ENCODE assay signal across 8 cellular contexts in genomic region chr2:197198890-197199289, GRCh38.
A peak's percentile ranks its signal among the peaks of the same experiment; 100 is the strongest.
DNase-seq lines count a peak whose midpoint lies in the region; ATAC-seq and TF ChIP-seq lines count a peak whose summit lies in the region.

No MANE protein-coding gene starts in this region.

- no peaks in the 10 kb centered on the region for H3K27me3 Mint-ChIP-seq in stimulated activated naive B cell treated with anti-CD40 and anti-IgM and Interleukin-4, amounts not matched to agents 10 μg/mL and 1 μg/mL and 100 μg/mL, for 72 hours

- H3K4me3 ChIP-seq in lung = no peak overlapping the region

- no peaks in the 10 kb centered on the region for H3K9me3 ChIP-seq in lung (ENCODE audit: control insufficient read depth in 2 of 2, insufficient read depth in 1 of 2, low read length in 1 of 2)

- H3K27ac Mint-ChIP-seq in stimulated activated naive B cell treated with anti-CD40 and anti-IgM and Interleukin-4, amounts not matched to agents 10 μg/mL and 1 μg/mL and 100 μg/mL, for 72 hours = peak overlapping the region; percentile 93

- peaks cover 22 to 39% of the 10 kb centered on the region in 2 donors for H3K36me3 Mint-ChIP-seq in stimulated activated naive B cell treated with anti-CD40 and anti-IgM and Interleukin-4, amounts not matched to agents 10 μg/mL and 1 μg/mL and 100 μg/mL, for 72 hours

- no peak overlapping the region for H3K27ac ChIP-seq in lung (ENCODE audit: low read depth in 1 of 2, low read length in 1 of 2)

- H3K9me3 Mint-ChIP-seq in stimulated activated naive B cell treated with anti-CD40 and anti-IgM and Interleukin-4, amounts not matched to agents 10 μg/mL and 1 μg/mL and 100 μg/mL, for 72 hours = peaks cover 0 to 4% of the 10 kb centered on the region in 2 donors

- ATAC-seq in GM18508 (IDR thresholded peaks at IDR 0.05; ENCODE audit: insufficient read depth, unreplicated experiment) (peak; percentile 92), HG02884 (IDR thresholded peaks at IDR 0.05; ENCODE audit: unreplicated experiment) (peak; percentile 95), lung (ENCODE audit: insufficient read depth, low FRiP score) (peak; percentile 64)
- ATAC-seq in stimulated activated naive B cell treated with anti-CD40 and anti-IgM and Interleukin-4, amounts not matched to agents 10 μg/mL and 1 μg/mL and 100 μg/mL, for 72 hours (replicated peaks) = peak; percentile 99 to 100

- H3K27me3 ChIP-seq in lung (ENCODE audit: control insufficient read depth, insufficient read depth) = no peaks in the 10 kb centered on the region

- peak overlapping the region; percentile 81 to 91 for H3K4me3 Mint-ChIP-seq in stimulated activated naive B cell treated with anti-CD40 and anti-IgM and Interleukin-4, amounts not matched to agents 10 μg/mL and 1 μg/mL and 100 μg/mL, for 72 hours

- H3K4me1 Mint-ChIP-seq in stimulated activated naive B cell treated with anti-CD40 and anti-IgM and Interleukin-4, amounts not matched to agents 10 μg/mL and 1 μg/mL and 100 μg/mL, for 72 hours = peaks cover 43 to 81% of the 10 kb centered on the region in 2 donors

- H3K4me1 ChIP-seq in lung (ENCODE audit: control insufficient read depth in 2 of 2, insufficient read depth in 2 of 2, low read length in 2 of 2) = peaks cover 10 to 16% of the 10 kb centered on the region in 2 donors

- peak; percentile 81 for DNase-seq in RPMI7951 (ENCODE audit: low read depth)
- peak; percentile 53 for DNase-seq in activated gamma-delta T cell (lab: John Stamatoyannopoulos, UW)
- peak; percentile 43 for DNase-seq in lung (ENCODE audit: low spot score)
- peak; percentile 85 for DNase-seq in stimulated activated naive B cell treated with anti-CD40 and anti-IgM and Interleukin-4, amounts not matched to agents 10 μg/mL and 1 μg/mL and 100 μg/mL, for 72 hours
- DNase-seq in mesenteric fat pad (ENCODE audit: low spot score) = no peak
- no peak for DNase-seq in HT-29 (ENCODE audit: low spot score)

- no peak for TF ChIP-seq CTCF in lung (IDR thresholded peaks at IDR 0.05; ENCODE audit: control extremely low read depth, extremely low read depth)

- no peaks in the 10 kb centered on the region for H3K36me3 ChIP-seq in lung (ENCODE audit: control insufficient read depth in 2 of 2, insufficient read depth in 2 of 2, low read length in 2 of 2)

- 20 to 36% methylated on average over 12 of the region's 12 CpGs for WGBS in lung, 2 donors

Comparison
In these comparisons a context has a peak if more than half of its experiments do, and no peak if none do; other contexts are left out.
1. DNase-seq: peak in RPMI7951 (single experiment), activated gamma-delta T cell (single experiment), lung (single experiment) and stimulated activated naive B cell treated with anti-CD40 and anti-IgM and Interleukin-4, amounts not matched to agents 10 μg/mL and 1 μg/mL and 100 μg/mL, for 72 hours (single experiment); none in mesenteric fat pad (single experiment) and HT-29 (single experiment).
2. Peak in every context shown above with its lines, with median percentiles within 50 percentile points of each other: ATAC-seq.